15 cellular contexts compared by ENCODE assay signal in the genomic region with DNA sequence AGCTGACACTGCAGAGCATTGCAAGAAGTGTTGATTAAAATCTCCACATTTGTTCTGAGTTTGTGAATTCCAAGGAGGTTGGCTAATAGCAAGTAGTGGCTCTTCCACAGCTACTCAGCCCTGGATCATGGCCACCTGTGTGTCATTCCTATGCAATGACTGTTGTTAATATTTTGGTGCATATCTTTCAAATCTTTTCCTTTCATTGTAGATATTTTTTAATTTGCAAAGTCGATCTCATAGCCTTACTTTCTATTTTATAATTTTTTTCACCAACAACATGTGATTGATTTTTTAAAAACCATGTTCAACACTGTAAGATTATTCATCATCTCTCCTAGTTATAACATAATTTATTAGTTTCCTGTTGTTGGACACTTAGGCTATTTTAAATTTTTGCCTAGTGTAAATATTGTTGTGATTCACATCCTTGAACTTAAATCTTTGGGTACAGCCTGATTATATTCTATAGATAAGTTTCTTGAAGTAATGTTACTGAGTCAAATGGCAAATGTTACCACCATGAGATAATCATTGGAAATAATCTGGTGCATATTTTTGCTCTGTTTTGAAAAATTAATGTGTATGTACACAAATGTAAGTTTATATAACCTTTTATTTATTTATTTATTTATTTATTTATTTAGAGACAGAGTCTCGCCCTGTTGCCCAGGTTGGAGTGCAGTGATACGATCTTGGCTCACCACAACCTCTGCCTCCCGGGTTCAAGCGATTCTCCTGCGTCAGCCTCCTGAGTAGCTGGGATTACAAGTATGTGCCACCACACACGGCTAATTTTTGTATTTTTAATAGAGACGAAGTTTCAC. TPM values are rescaled to one million over a fixed set of nuclear protein-coding genes. Genes with fewer than 3 reads are reported as not detected.
A peak's percentile ranks its signal among the peaks of the same experiment; 100 is the strongest.
DNase-seq lines count a peak whose midpoint lies in the region; ATAC-seq, FAIRE-seq and TF ChIP-seq lines count a peak whose summit lies in the region.
"Had no signal": no experiment of that assay in that cellular context is flagged by ENCODE, and none has a peak within 500 bp of the region (broad histone marks: within the 10 kb centered on the region; RNA-seq: fewer than 3 reads in every experiment).

No MANE protein-coding gene starts in this region.

- H3K27me3 ChIP-seq in right atrium auricular region (no peaks in the 10 kb centered on the region), breast epithelium (no peaks in the 10 kb centered on the region), keratinocyte (ENCODE audit: control insufficient read depth, extremely low read depth, insufficient read depth, low read length) (no peaks in the 10 kb centered on the region), uterus (no peaks in the 10 kb centered on the region)
- H3K27me3 ChIP-seq: SJSA1, upper lobe of left lung had no signal

- no peaks in the 10 kb centered on the region for H3K36me3 ChIP-seq in right atrium auricular region
- no peaks in the 10 kb centered on the region for H3K36me3 ChIP-seq in breast epithelium
- H3K36me3 ChIP-seq in keratinocyte (ENCODE audit: control insufficient read depth in 2 of 2, extremely low read depth in 1 of 2, insufficient read depth in 2 of 2, low read length in 2 of 2): no peaks in the 10 kb centered on the region
- no peaks in the 10 kb centered on the region for H3K36me3 ChIP-seq in uterus
- H3K36me3 ChIP-seq: SJSA1, upper lobe of left lung had no signal

- FAIRE-seq in keratinocyte (lab: Jason Lieb, UNC): peak; percentile 97

- no peak overlapping the region for H2AFZ ChIP-seq in keratinocyte (ENCODE audit: control insufficient read depth, low read length)

- dilution Hi-C loops in keratinocyte (cut with MboI; ENCODE audit: extremely low pct_ligation_motif_present, low sequenced_read_pairs): no loop called here

- no peaks in the 10 kb centered on the region for H3K4me1 Mint-ChIP-seq in stimulated activated memory B cell treated with anti-CD40 and anti-IgM and Interleukin-4, amounts not matched to agents 10 μg/mL and 1 μg/mL and 100 μg/mL, for 72 hours

- H3K4me2 ChIP-seq in keratinocyte (ENCODE audit: control insufficient read depth, extremely low read depth, insufficient read depth, low read depth, low read length): peak overlapping the region; percentile 39

- ATAC-seq in Right ventricle myocardium inferior (peak; percentile 62), GM21717 (IDR thresholded peaks at IDR 0.05; ENCODE audit: unreplicated experiment) (no peak)
- no peak for ATAC-seq in stimulated activated memory B cell treated with anti-CD40 and anti-IgM and Interleukin-4, amounts not matched to agents 10 μg/mL and 1 μg/mL and 100 μg/mL, for 72 hours

- intact Hi-C loops in Right ventricle myocardium inferior (cut with DNase I) (no loop called here), breast epithelium (cut with DNase I; ENCODE audit: low total_unique reads) (no loop called here), uterus (cut with DNase I; ENCODE audit: low total_unique reads) (no loop called here)

- H3K4me1 ChIP-seq in right atrium auricular region (no peaks in the 10 kb centered on the region), breast epithelium (no peaks in the 10 kb centered on the region), keratinocyte (ENCODE audit: control insufficient read depth, extremely low read depth, insufficient read depth, low read length) (peaks cover 8% of the 10 kb centered on the region), uterus (no peaks in the 10 kb centered on the region)
- H3K4me1 ChIP-seq: upper lobe of left lung had no signal

- no peaks in the 10 kb centered on the region for H3K9me3 Mint-ChIP-seq in stimulated activated memory B cell treated with anti-CD40 and anti-IgM and Interleukin-4, amounts not matched to agents 10 μg/mL and 1 μg/mL and 100 μg/mL, for 72 hours
- H3K9me3 Mint-ChIP-seq: activated CD4-positive, alpha-beta memory T cell treated with anti-CD3 and anti-CD28 coated beads for 36 hours had no signal

- no peaks in the 10 kb centered on the region for H3K36me3 Mint-ChIP-seq in stimulated activated memory B cell treated with anti-CD40 and anti-IgM and Interleukin-4, amounts not matched to agents 10 μg/mL and 1 μg/mL and 100 μg/mL, for 72 hours
- H3K36me3 Mint-ChIP-seq: activated CD4-positive, alpha-beta memory T cell treated with anti-CD3 and anti-CD28 coated beads for 36 hours had no signal

- TF ChIP-seq POLR2A in breast epithelium (IDR thresholded peaks at IDR 0.05): no peak
- TF ChIP-seq POLR2A in uterus (IDR thresholded peaks at IDR 0.05): no peak

- H3K9me3 ChIP-seq in right atrium auricular region (no peaks in the 10 kb centered on the region), breast epithelium (no peaks in the 10 kb centered on the region), keratinocyte (ENCODE audit: control insufficient read depth, low read depth, low read length) (no peaks in the 10 kb centered on the region), uterus (no peaks in the 10 kb centered on the region)
- H3K9me3 ChIP-seq: SJSA1, upper lobe of left lung had no signal

- H3K27me3 Mint-ChIP-seq in stimulated activated memory B cell treated with anti-CD40 and anti-IgM and Interleukin-4, amounts not matched to agents 10 μg/mL and 1 μg/mL and 100 μg/mL, for 72 hours: peaks cover 27% of the 10 kb centered on the region

- H3K4me3 ChIP-seq in right atrium auricular region (no peak overlapping the region), breast epithelium (no peak overlapping the region), keratinocyte (ENCODE audit: control insufficient read depth in 2 of 3, extremely low read depth in 1 of 3, insufficient read depth in 2 of 3, low read depth in 1 of 3, low read length in 3 of 3) (no peak overlapping the region), uterus (no peak overlapping the region)
- H3K4me3 ChIP-seq: SJSA1, upper lobe of left lung had no signal

- no peak for DNase-seq in Right ventricle myocardium inferior (ENCODE audit: missing footprints)
- no peak for DNase-seq in right atrium auricular region (ENCODE audit: low spot score)
- peak; percentile 56 to 63 for DNase-seq in breast epithelium (ENCODE audit: low spot score in 2 of 2)
- DNase-seq in keratinocyte (ENCODE audit: low read depth, low spot score): no peak
- DNase-seq in uterus: peak; percentile 60 to 66
- DNase-seq in activated gamma-delta T cell treated with Interleukin-2 at 50 U/mL for 16 hours: no peak
- DNase-seq: activated CD4-positive, alpha-beta memory T cell treated with anti-CD3 and anti-CD28 coated beads for 36 hours; MM.1S; NCI-H510A; upper lobe of left lung had no signal

- H3K27ac Mint-ChIP-seq in stimulated activated memory B cell treated with anti-CD40 and anti-IgM and Interleukin-4, amounts not matched to agents 10 μg/mL and 1 μg/mL and 100 μg/mL, for 72 hours: no peak overlapping the region
- H3K27ac Mint-ChIP-seq: activated CD4-positive, alpha-beta memory T cell treated with anti-CD3 and anti-CD28 coated beads for 36 hours; progenitor cell of endocrine pancreas had no signal

- H3K27ac ChIP-seq in right atrium auricular region (no peak overlapping the region), breast epithelium (no peak overlapping the region), keratinocyte (ENCODE audit: control insufficient read depth, insufficient read depth, low read length) (no peak overlapping the region), uterus (no peak overlapping the region)
- H3K27ac ChIP-seq: 22Rv1, SJSA1, upper lobe of left lung had no signal

- TF ChIP-seq CTCF in right atrium auricular region (IDR thresholded peaks at IDR 0.05) (no peak), breast epithelium (IDR thresholded peaks at IDR 0.05) (no peak), keratinocyte (optimal IDR thresholded peaks at IDR 0.05 in 1 of 3, IDR thresholded peaks at IDR 0.05 in 1 of 3, conservative IDR thresholded peaks at IDR 0.05 in 1 of 3; ENCODE audit: extremely low read depth in 1 of 3, insufficient read depth in 2 of 3, low read length in 3 of 3) (no peak), uterus (IDR thresholded peaks at IDR 0.05) (no peak)

- no peak overlapping the region for H3K9ac ChIP-seq in keratinocyte (ENCODE audit: control insufficient read depth, extremely low read depth, insufficient read depth, low read length)

- no peaks in the 10 kb centered on the region for H4K20me1 ChIP-seq in keratinocyte (ENCODE audit: control insufficient read depth, extremely low read depth, insufficient read depth, low read length)

- no peak overlapping the region for H3K4me3 Mint-ChIP-seq in stimulated activated memory B cell treated with anti-CD40 and anti-IgM and Interleukin-4, amounts not matched to agents 10 μg/mL and 1 μg/mL and 100 μg/mL, for 72 hours
- H3K4me3 Mint-ChIP-seq: activated CD4-positive, alpha-beta memory T cell treated with anti-CD3 and anti-CD28 coated beads for 36 hours had no signal

- no peaks in the 10 kb centered on the region for H3K79me2 ChIP-seq in keratinocyte (ENCODE audit: control insufficient read depth, insufficient read depth, low read length)

- no peaks in the 10 kb centered on the region for H3K9me1 ChIP-seq in keratinocyte (ENCODE audit: control insufficient read depth, extremely low read depth, insufficient read depth, low read length)

RNA-seq across cellular contexts. Expression of a gene that starts 17.1 kb away (rescaled TPM):
- total RNA-seq in Right ventricle myocardium inferior (71.8 TPM), right atrium auricular region (10 to 100 TPM; 36.1 to 43.5 TPM), breast epithelium (100 to 1,000 TPM in 1 of 3 donors, 10 to 100 TPM in 2; 49.5 to 138 (median 62.6) TPM), uterus (10 to 100 TPM; 25.1 to 94.4 (median 54.4) TPM)
- polyA plus RNA-seq in keratinocyte: 12.2 to 18.7 TPM (median 17.7 TPM) in 3 replicates
- polyA plus RNA-seq in keratinocyte (2011; ENCODE audit: low read depth): 20.1 TPM
- 14.4 and 14.5 TPM in 2 replicates for polyA plus RNA-seq in keratinocyte (2011; cell fraction: cytosol; rRNA removed)
- polyA plus RNA-seq in keratinocyte (2011; cell fraction: nucleus; rRNA removed): 20.8 and 23.0 TPM in 2 replicates
- polyA plus RNA-seq in keratinocyte (2012; ENCODE audit: low replicate concordance): 15.5 and 17.3 TPM in 2 replicates
- polyA minus RNA-seq in keratinocyte: 15.6 to 29.9 TPM (median 18.3 TPM) in 3 replicates
- polyA minus RNA-seq in keratinocyte (2011; cell fraction: cytosol; rRNA and poly(A)+ RNA removed): 9.4 TPM
- 25.6 and 42.8 TPM in 2 replicates for polyA minus RNA-seq in keratinocyte (2011; cell fraction: nucleus; rRNA and poly(A)+ RNA removed)

RNA-seq across cellular contexts. Expression of a gene that starts 30.8 kb away (rescaled TPM):
- total RNA-seq in Right ventricle myocardium inferior (4.2 TPM), right atrium auricular region (1 to 10 TPM; 5.0 to 5.2 TPM), breast epithelium (10 to 100 TPM in 2 of 3 donors, 1 to 10 TPM in 1; 7.8 to 21.8 (median 10.5) TPM), uterus (10 to 100 TPM in 3 of 4 donors, 1 to 10 TPM in 1; 3.5 to 63.3 (median 25.6) TPM)
- polyA plus RNA-seq in keratinocyte: 4.7 to 10.4 TPM (median 8.3 TPM) in 3 replicates
- 15.5 TPM for polyA plus RNA-seq in keratinocyte (2011; ENCODE audit: low read depth)
- polyA plus RNA-seq in keratinocyte (2011; cell fraction: cytosol; rRNA removed): 3.4 and 8.9 TPM in 2 replicates
- polyA plus RNA-seq in keratinocyte (2011; cell fraction: nucleus; rRNA removed): 15.4 and 16.5 TPM in 2 replicates
- polyA plus RNA-seq in keratinocyte (2012; ENCODE audit: low replicate concordance): 4.6 and 5.6 TPM in 2 replicates
- polyA minus RNA-seq in keratinocyte: 2.7 to 12.4 TPM (median 7.8 TPM) in 3 replicates
- polyA minus RNA-seq in keratinocyte (2011; cell fraction: cytosol; rRNA and poly(A)+ RNA removed): 4.4 TPM
- 12.6 and 22.8 TPM in 2 replicates for polyA minus RNA-seq in keratinocyte (2011; cell fraction: nucleus; rRNA and poly(A)+ RNA removed)

Comparison
In these comparisons a context has a peak if more than half of its experiments do, and no peak if none do; other contexts are left out.
1. DNase-seq: peak in breast epithelium (2 of 2) and uterus (2 of 2); none in Right ventricle myocardium inferior (single experiment), right atrium auricular region (single experiment), keratinocyte (single experiment) and activated gamma-delta T cell treated with Interleukin-2 at 50 U/mL for 16 hours (single experiment).